8 cellular contexts compared by ENCODE assay signal in the genomic region with DNA sequence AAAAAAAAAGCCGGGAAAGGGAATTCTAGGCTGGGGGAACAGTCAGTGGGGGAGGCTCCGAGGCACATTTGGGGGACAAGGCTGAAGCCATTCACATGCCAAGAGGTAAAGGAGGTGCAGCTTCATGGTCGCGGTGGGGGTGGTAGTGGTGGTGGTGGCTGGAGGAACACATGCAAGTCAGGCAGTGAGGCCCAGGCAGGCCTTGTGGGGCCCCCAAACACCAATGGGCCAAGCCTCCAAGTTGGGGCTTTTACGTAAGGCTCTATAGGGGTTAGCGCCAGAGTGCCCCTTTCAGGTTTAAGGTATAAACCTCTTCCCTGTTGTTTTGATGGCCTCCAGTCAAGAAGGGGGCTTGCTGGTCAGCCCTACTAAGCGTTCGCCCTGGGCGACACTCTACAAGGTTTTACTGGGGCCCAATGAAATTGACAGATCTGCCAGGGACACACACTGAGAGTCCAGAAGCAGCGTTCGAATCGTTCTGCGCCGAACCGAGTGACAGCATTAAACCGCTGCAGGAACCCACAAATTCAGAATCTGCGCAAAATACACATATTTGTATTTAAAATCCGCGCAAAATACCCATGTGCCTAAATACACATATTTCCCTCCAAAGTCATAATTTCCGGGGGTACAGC. TPM values are rescaled to one million over a fixed set of nuclear protein-coding genes. Genes with fewer than 3 reads are reported as not detected.
DNase-seq lines count a peak whose midpoint lies in the region; ATAC-seq, FAIRE-seq and TF ChIP-seq lines count a peak whose summit lies in the region.

No MANE protein-coding gene starts in this region.

- no peaks in the 10 kb centered on the region for H3K27me3 Mint-ChIP-seq in IgD-negative memory B cell
- H3K27me3 Mint-ChIP-seq in central memory CD8-positive, alpha-beta T cell = no peaks in the 10 kb centered on the region

- H3K4me1 Mint-ChIP-seq in IgD-negative memory B cell = peaks cover 10 to 14% (median 13%) of the 10 kb centered on the region in 3 donors
- peaks cover 49% of the 10 kb centered on the region for H3K4me1 Mint-ChIP-seq in central memory CD8-positive, alpha-beta T cell

- peak overlapping the region; percentile 63 for H3K4me3 ChIP-seq in A549
- peak overlapping the region; percentile 95 for H3K4me3 ChIP-seq in mucosa of stomach (ENCODE audit: low read length)

- H3K9me3 ChIP-seq in A549 = no peaks in the 10 kb centered on the region
- H3K9me3 ChIP-seq in mucosa of stomach (ENCODE audit: control insufficient read depth, low read length) = no peaks in the 10 kb centered on the region

- H3K36me3 Mint-ChIP-seq in IgD-negative memory B cell = no peaks in the 10 kb centered on the region
- peaks cover 14% of the 10 kb centered on the region for H3K36me3 Mint-ChIP-seq in central memory CD8-positive, alpha-beta T cell (ENCODE audit: insufficient read depth)

- H3K4me1 ChIP-seq in A549 (peaks cover 28% of the 10 kb centered on the region), mucosa of stomach (ENCODE audit: control insufficient read depth, insufficient read depth, low read length) (peaks cover 24% of the 10 kb centered on the region)

- 65% methylated on average over 20 of the region's 20 CpGs for WGBS in A549 (ENCODE audit: missing lambda C conversion rate)

- CTCF ChIA-PET in A549 (lab: Yijun Ruan, JAX) = interaction anchor here (0.6 to 13.5 kb wide), 30 partner anchors 15 to 253 kb away, joined by 3 to 132 read pairs (median 5); a partner anchor contains a TSS

- no peak for TF ChIP-seq CTCF in A549 (IDR thresholded peaks at IDR 0.05)

- TF ChIP-seq EP300 in A549 (IDR thresholded peaks at IDR 0.05) = no peak

- POLR2A ChIA-PET in A549 (lab: Yijun Ruan, JAX) = interaction anchor here (0.8 to 3.7 kb wide), 9 partner anchors 8 to 143 kb away, joined by 3 to 40 read pairs (median 10); a partner anchor contains a TSS

- peaks cover 7% of the 10 kb centered on the region for H3K36me3 ChIP-seq in mucosa of stomach (ENCODE audit: control insufficient read depth, insufficient read depth, low read length)

- peak overlapping the region; percentile 95 for H3K9ac ChIP-seq in mucosa of stomach (ENCODE audit: low read length)

- TF ChIP-seq RAD21 in A549 (conservative IDR thresholded peaks at IDR 0.05 in 1 of 2, IDR thresholded peaks at IDR 0.05 in 1 of 2) = no peak

- peak overlapping the region; percentile 94 to 98 (median 98) for H3K27ac Mint-ChIP-seq in IgD-negative memory B cell
- H3K27ac Mint-ChIP-seq in central memory CD8-positive, alpha-beta T cell (ENCODE audit: low read depth) = peak overlapping the region; percentile 98

- DNase-seq in A549 (ENCODE audit: low read depth in 1 of 2, low spot score in 1 of 2) (no peak), D341Med (ENCODE audit: low spot score) (no peak), NCI-H446 treated with DMSO at 0.1 percent for 48 hours (lab: John Stamatoyannopoulos, UW) (no peak), foreskin melanocyte (no peak), HK-2 (ENCODE audit: unreplicated experiment) (no peak)
- no peak for DNase-seq in central memory CD8-positive, alpha-beta T cell (ENCODE audit: low spot score in 2 of 2)

- no peak for TF ChIP-seq POLR2A in A549 (IDR thresholded peaks at IDR 0.05; ENCODE audit: low read length)

- H3K4me2 ChIP-seq in A549 = peak overlapping the region; percentile 74

- no peak for ATAC-seq in A549
- ATAC-seq in central memory CD8-positive, alpha-beta T cell (replicated peaks; ENCODE audit: extremely low read depth, poor library complexity, severe bottlenecking) = no peak

- no peaks in the 10 kb centered on the region for H3K9me3 Mint-ChIP-seq in IgD-negative memory B cell
- H3K9me3 Mint-ChIP-seq in central memory CD8-positive, alpha-beta T cell = no peaks in the 10 kb centered on the region

- FAIRE-seq in A549 (lab: Jason Lieb, UNC) = no peak

- peak overlapping the region; percentile 91 to 92 for H3K27ac ChIP-seq in A549

- H3K4me3 Mint-ChIP-seq in IgD-negative memory B cell = peak overlapping the region; percentile 84 to 98 (median 96)
- H3K4me3 Mint-ChIP-seq in central memory CD8-positive, alpha-beta T cell = peak overlapping the region; percentile 84

- no peaks in the 10 kb centered on the region for H3K27me3 ChIP-seq in mucosa of stomach (ENCODE audit: control insufficient read depth, insufficient read depth, low read length)

TF ChIP-seq in A549, 52 proteins besides CTCF, POLR2A, EP300 and RAD21:
- TF ChIP-seq BHLHE40 (IDR thresholded peaks at IDR 0.05; ENCODE audit: low read depth, low read length) = no peak
- TF ChIP-seq CBX8 (IDR thresholded peaks at IDR 0.05) = no peak
- no peak for TF ChIP-seq NPAS2 (CRISPR knock-in tag; IDR thresholded peaks at IDR 0.05; ENCODE audit: borderline replicate concordance)
- no peak for TF ChIP-seq ZFP36 (IDR thresholded peaks at IDR 0.05; ENCODE audit: borderline replicate concordance, partially characterized antibody)
- TF ChIP-seq PHF8 (IDR thresholded peaks at IDR 0.05; ENCODE audit: borderline replicate concordance, low read depth) = no peak
- TF ChIP-seq GATA3 (IDR thresholded peaks at IDR 0.05; ENCODE audit: borderline replicate concordance) = no peak
- no peak for TF ChIP-seq ZNF302 (CRISPR knock-in tag; IDR thresholded peaks at IDR 0.05)
- TF ChIP-seq ZSCAN20 (CRISPR knock-in tag; IDR thresholded peaks at IDR 0.05) = no peak
- TF ChIP-seq, protein P1, sequence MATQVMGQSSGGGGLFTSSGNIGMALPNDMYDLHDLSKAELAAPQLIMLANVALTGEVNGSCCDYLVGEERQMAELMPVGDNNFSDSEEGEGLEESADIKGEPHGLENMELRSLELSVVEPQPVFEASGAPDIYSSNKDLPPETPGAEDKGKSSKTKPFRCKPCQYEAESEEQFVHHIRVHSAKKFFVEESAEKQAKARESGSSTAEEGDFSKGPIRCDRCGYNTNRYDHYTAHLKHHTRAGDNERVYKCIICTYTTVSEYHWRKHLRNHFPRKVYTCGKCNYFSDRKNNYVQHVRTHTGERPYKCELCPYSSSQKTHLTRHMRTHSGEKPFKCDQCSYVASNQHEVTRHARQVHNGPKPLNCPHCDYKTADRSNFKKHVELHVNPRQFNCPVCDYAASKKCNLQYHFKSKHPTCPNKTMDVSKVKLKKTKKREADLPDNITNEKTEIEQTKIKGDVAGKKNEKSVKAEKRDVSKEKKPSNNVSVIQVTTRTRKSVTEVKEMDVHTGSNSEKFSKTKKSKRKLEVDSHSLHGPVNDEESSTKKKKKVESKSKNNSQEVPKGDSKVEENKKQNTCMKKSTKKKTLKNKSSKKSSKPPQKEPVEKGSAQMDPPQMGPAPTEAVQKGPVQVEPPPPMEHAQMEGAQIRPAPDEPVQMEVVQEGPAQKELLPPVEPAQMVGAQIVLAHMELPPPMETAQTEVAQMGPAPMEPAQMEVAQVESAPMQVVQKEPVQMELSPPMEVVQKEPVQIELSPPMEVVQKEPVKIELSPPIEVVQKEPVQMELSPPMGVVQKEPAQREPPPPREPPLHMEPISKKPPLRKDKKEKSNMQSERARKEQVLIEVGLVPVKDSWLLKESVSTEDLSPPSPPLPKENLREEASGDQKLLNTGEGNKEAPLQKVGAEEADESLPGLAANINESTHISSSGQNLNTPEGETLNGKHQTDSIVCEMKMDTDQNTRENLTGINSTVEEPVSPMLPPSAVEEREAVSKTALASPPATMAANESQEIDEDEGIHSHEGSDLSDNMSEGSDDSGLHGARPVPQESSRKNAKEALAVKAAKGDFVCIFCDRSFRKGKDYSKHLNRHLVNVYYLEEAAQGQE (IDR thresholded peaks at IDR 0.05) = no peak
- TF ChIP-seq SMC3 (IDR thresholded peaks at IDR 0.05) = no peak

RNA-seq across cellular contexts. Expression of a gene that starts 0.8 kb away (rescaled TPM):
- 10.2 and 11.8 TPM in 2 replicates for polyA plus RNA-seq in A549 (2011; rRNA removed)
- 15.6 and 19.0 TPM in 2 replicates for polyA plus RNA-seq in A549 (2012; cell fraction: cytosol; rRNA removed)
- polyA plus RNA-seq in A549 (2012; cell fraction: nucleus; rRNA removed) = 15.2 and 20.0 TPM in 2 replicates
- 17.7 to 20.6 TPM (median 19.9 TPM) in 3 replicates for polyA plus RNA-seq in A549 (2017; fragmentation: RNase III; extraction: RNeasy Plus Mini Kit Qiagen cat#74134 plus additional on column Dnase treatment)
- polyA minus RNA-seq in A549 (2011; rRNA and poly(A)+ RNA removed) = 21.2 and 27.1 TPM in 2 replicates
- 12.8 TPM for polyA plus RNA-seq in IgD-negative memory B cell

RNA-seq across cellular contexts. Expression of a gene that starts 23.4 kb away (rescaled TPM):
- 133 and 136 TPM in 2 replicates for polyA plus RNA-seq in A549 (2011; rRNA removed)
- 173 and 193 TPM in 2 replicates for polyA plus RNA-seq in A549 (2012; cell fraction: cytosol; rRNA removed)
- polyA plus RNA-seq in A549 (2012; cell fraction: nucleus; rRNA removed) = 307 and 346 TPM in 2 replicates
- polyA plus RNA-seq in A549 (2017; fragmentation: RNase III; extraction: RNeasy Plus Mini Kit Qiagen cat#74134 plus additional on column Dnase treatment) = 129 to 150 TPM (median 140 TPM) in 3 replicates
- polyA minus RNA-seq in A549 (2011; rRNA and poly(A)+ RNA removed) = 101 and 126 TPM in 2 replicates
- 20.0 TPM for polyA plus RNA-seq in IgD-negative memory B cell

RNA-seq across cellular contexts. Expression of a gene that starts 27.1 kb away (rescaled TPM):
- polyA plus RNA-seq in A549 (2011; rRNA removed) (18.9 and 25.7 TPM in 2 replicates), A549 (2017; fragmentation: RNase III; extraction: RNeasy Plus Mini Kit Qiagen cat#74134 plus additional on column Dnase treatment) (28.4 to 31.0 TPM (median 29.1 TPM) in 3 replicates), IgD-negative memory B cell (7.3 TPM)
- polyA plus RNA-seq in A549 (2012; cell fraction: cytosol; rRNA removed) = 11.0 and 15.5 TPM in 2 replicates
- 27.5 and 30.4 TPM in 2 replicates for polyA plus RNA-seq in A549 (2012; cell fraction: nucleus; rRNA removed)
- 45.7 and 47.5 TPM in 2 replicates for polyA minus RNA-seq in A549 (2011; rRNA and poly(A)+ RNA removed)

RNA-seq across cellular contexts. Expression of a gene that starts 33.0 kb away (rescaled TPM):
- polyA plus RNA-seq in A549 (2011; rRNA removed) = 35.9 and 42.6 TPM in 2 replicates
- 57.6 and 77.1 TPM in 2 replicates for polyA plus RNA-seq in A549 (2012; cell fraction: cytosol; rRNA removed)
- polyA plus RNA-seq in A549 (2012; cell fraction: nucleus; rRNA removed) = 55.5 and 78.2 TPM in 2 replicates
- 93.1 to 107 TPM (median 106 TPM) in 3 replicates for polyA plus RNA-seq in A549 (2017; fragmentation: RNase III; extraction: RNeasy Plus Mini Kit Qiagen cat#74134 plus additional on column Dnase treatment)
- polyA minus RNA-seq in A549 (2011; rRNA and poly(A)+ RNA removed) = 49.1 and 52.8 TPM in 2 replicates
- polyA plus RNA-seq in IgD-negative memory B cell = 1.1 TPM

RNA-seq across cellular contexts. Expression of a gene that starts 38.3 kb away (rescaled TPM):
- polyA plus RNA-seq in A549 (2011; rRNA removed) = 0.41 and 0.46 TPM in 2 replicates
- polyA plus RNA-seq in A549 (2012; cell fraction: cytosol; rRNA removed) = 1.1 and 1.2 TPM in 2 replicates
- polyA plus RNA-seq in A549 (2012; cell fraction: nucleus; rRNA removed) = 4.2 and 4.5 TPM in 2 replicates
- 0.89 to 1.4 TPM (median 1.3 TPM) in 3 replicates for polyA plus RNA-seq in A549 (2017; fragmentation: RNase III; extraction: RNeasy Plus Mini Kit Qiagen cat#74134 plus additional on column Dnase treatment)
- 0.15 and 0.21 TPM in 2 replicates for polyA minus RNA-seq in A549 (2011; rRNA and poly(A)+ RNA removed)
- not detected for polyA plus RNA-seq in IgD-negative memory B cell
